ENCODE assay signal across 8 cellular contexts in the genomic region with DNA sequence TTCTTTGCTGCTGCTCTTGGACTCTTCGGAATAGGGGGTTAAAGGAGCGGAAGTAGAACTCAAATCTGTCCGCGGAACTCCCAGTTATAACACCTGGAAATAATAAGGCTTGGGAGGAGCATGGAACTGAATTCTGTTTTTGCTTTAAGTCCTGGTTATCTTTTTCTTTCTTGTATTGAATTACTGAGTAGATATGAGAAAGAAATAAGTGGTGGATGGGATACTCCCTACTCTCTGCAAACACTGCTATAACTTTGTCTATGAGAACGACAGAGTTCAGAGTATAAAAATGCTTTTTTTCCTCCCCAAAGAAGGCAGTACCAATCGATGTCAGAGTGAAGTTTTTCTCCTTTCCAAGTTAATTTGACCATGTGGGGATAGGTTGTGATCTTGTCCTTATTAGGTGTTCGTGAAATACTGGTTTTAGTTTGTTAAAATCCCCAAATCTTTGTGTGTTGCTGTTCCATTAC. TPM values are rescaled to one million over a fixed set of nuclear protein-coding genes. Genes with fewer than 3 reads are reported as not detected.
DNase-seq lines count a peak whose midpoint lies in the region; ATAC-seq and TF ChIP-seq lines count a peak whose summit lies in the region.

No MANE protein-coding gene starts in this region.

- H3K27me3 Mint-ChIP-seq in activated T-helper 2 cell treated with anti-CD3 and anti-CD28 coated beads, Interferon-gamma antibody, Interleukin-2, Interleukin-4, amounts not matched to agents 10 μg/mL and 5 μg/mL and 100 μg/mL, durations not matched to agents 14 hours and 24 hours and 36 hours (ENCODE audit: low read depth) = no peaks in the 10 kb centered on the region
- peaks cover 2% of the 10 kb centered on the region for H3K27me3 Mint-ChIP-seq in glutamatergic neuron (ENCODE audit: unreplicated experiment)

- peak overlapping the region; percentile 97 for H3K27ac Mint-ChIP-seq in activated T-helper 2 cell treated with anti-CD3 and anti-CD28 coated beads, Interferon-gamma antibody, Interleukin-2, Interleukin-4, amounts not matched to agents 10 μg/mL and 5 μg/mL and 100 μg/mL, durations not matched to agents 14 hours and 24 hours and 36 hours
- H3K27ac Mint-ChIP-seq in glutamatergic neuron (ENCODE audit: unreplicated experiment) = peak overlapping the region; percentile 75

- peak overlapping the region; percentile 55 to 90 (median 88) for H3K4me3 ChIP-seq in sigmoid colon

- H3K4me1 Mint-ChIP-seq in activated T-helper 2 cell treated with anti-CD3 and anti-CD28 coated beads, Interferon-gamma antibody, Interleukin-2, Interleukin-4, amounts not matched to agents 10 μg/mL and 5 μg/mL and 100 μg/mL, durations not matched to agents 14 hours and 24 hours and 36 hours (ENCODE audit: low read depth) = peaks cover 54% of the 10 kb centered on the region
- H3K4me1 Mint-ChIP-seq in glutamatergic neuron (ENCODE audit: low read depth, unreplicated experiment) = peaks cover 5% of the 10 kb centered on the region

- DNase-seq in ELR (ENCODE audit: low read depth) (peak; percentile 53), LoVo (ENCODE audit: low spot score) (peak; percentile 18), glutamatergic neuron (no peak), sigmoid colon (no peak), GDM1 (lab: John Stamatoyannopoulos, UW) (no peak)
- no peak for DNase-seq in activated T-helper 2 cell treated with anti-CD3 and anti-CD28 coated beads, Interferon-gamma antibody, Interleukin-2, Interleukin-4, amounts not matched to agents 10 μg/mL and 5 μg/mL and 100 μg/mL, durations not matched to agents 14 hours and 24 hours and 36 hours (ENCODE audit: low spot score)

- H3K4me3 Mint-ChIP-seq in activated T-helper 2 cell treated with anti-CD3 and anti-CD28 coated beads, Interferon-gamma antibody, Interleukin-2, Interleukin-4, amounts not matched to agents 10 μg/mL and 5 μg/mL and 100 μg/mL, durations not matched to agents 14 hours and 24 hours and 36 hours (ENCODE audit: low read depth) = peak overlapping the region; percentile 100
- H3K4me3 Mint-ChIP-seq in glutamatergic neuron (ENCODE audit: unreplicated experiment) = peak overlapping the region; percentile 88

- peaks cover 10% of the 10 kb centered on the region for H3K9me3 Mint-ChIP-seq in activated T-helper 2 cell treated with anti-CD3 and anti-CD28 coated beads, Interferon-gamma antibody, Interleukin-2, Interleukin-4, amounts not matched to agents 10 μg/mL and 5 μg/mL and 100 μg/mL, durations not matched to agents 14 hours and 24 hours and 36 hours
- peaks cover 2% of the 10 kb centered on the region for H3K9me3 Mint-ChIP-seq in glutamatergic neuron (ENCODE audit: unreplicated experiment)

- peaks cover 0 to 62% (median 42%) of the 10 kb centered on the region in 4 donors for H3K4me1 ChIP-seq in sigmoid colon

- peak overlapping the region; percentile 92 to 98 (median 98) for H3K27ac ChIP-seq in sigmoid colon

- TF ChIP-seq CTCF in glutamatergic neuron (IDR thresholded peaks at IDR 0.05; ENCODE audit: partially characterized antibody, unreplicated experiment) = no peak
- TF ChIP-seq CTCF in sigmoid colon (IDR thresholded peaks at IDR 0.05) = no peak

- H3K9me3 ChIP-seq in sigmoid colon = no peaks in the 10 kb centered on the region

- 1 to 2% methylated on average over 7 of the region's 7 CpGs for WGBS in sigmoid colon, 2 donors

- no peaks in the 10 kb centered on the region for H3K27me3 ChIP-seq in sigmoid colon

- TF ChIP-seq EP300 in sigmoid colon (IDR thresholded peaks at IDR 0.05) = no peak

- H3K36me3 Mint-ChIP-seq in activated T-helper 2 cell treated with anti-CD3 and anti-CD28 coated beads, Interferon-gamma antibody, Interleukin-2, Interleukin-4, amounts not matched to agents 10 μg/mL and 5 μg/mL and 100 μg/mL, durations not matched to agents 14 hours and 24 hours and 36 hours (ENCODE audit: low read depth) = peaks cover 29% of the 10 kb centered on the region
- H3K36me3 Mint-ChIP-seq in glutamatergic neuron (ENCODE audit: unreplicated experiment) = peaks cover under 1% of the 10 kb centered on the region

- ATAC-seq in GM19351 (IDR thresholded peaks at IDR 0.05; ENCODE audit: unreplicated experiment) = no peak
- no peak for ATAC-seq in GM18505 (IDR thresholded peaks at IDR 0.05; ENCODE audit: unreplicated experiment)

- H3K36me3 ChIP-seq in sigmoid colon = no peaks in the 10 kb centered on the region

- intact Hi-C loops in activated T-helper 2 cell treated with anti-CD3 and anti-CD28 coated beads, Interferon-gamma antibody, Interleukin-2, Interleukin-4, amounts not matched to agents 10 μg/mL and 5 μg/mL and 100 μg/mL, durations not matched to agents 14 hours and 24 hours and 36 hours (cut with micrococcal nuclease) = loop anchor here (5.0 kb wide), 1 partner anchor 202 kb away; the partner anchor contains the start of gene ERMP1
- intact Hi-C loops in sigmoid colon (cut with DNase I) = loop anchor here (10.0 kb wide), 1 partner anchor 85 kb away; no protein-coding TSS in a partner anchor

- TF ChIP-seq POLR2A in sigmoid colon (IDR thresholded peaks at IDR 0.05) (no peak), GM18505 (IDR thresholded peaks at IDR 0.05; ENCODE audit: borderline replicate concordance, extremely low read depth, insufficient read depth, insufficient read length) (no peak)

RNA-seq across cellular contexts. Expression of gene RIC1, which starts 1.2 kb away (rescaled TPM):
- 21.5 and 22.1 TPM in 2 replicates for total RNA-seq in activated T-helper 2 cell treated with anti-CD3 and anti-CD28 coated beads, Interferon-gamma antibody, Interleukin-2, Interleukin-4, amounts not matched to agents 10 μg/mL and 5 μg/mL and 100 μg/mL, durations not matched to agents 14 hours and 24 hours and 36 hours
- total RNA-seq in glutamatergic neuron (ENCODE audit: unreplicated experiment) (9.7 TPM), sigmoid colon (10 to 100 TPM; 29.1 to 44.3 (median 32.3) TPM)
- polyA plus RNA-seq in sigmoid colon = 1 to 10 TPM; 3.0 to 6.3 (median 4.2) TPM

Comparison
In these comparisons a context has a peak if more than half of its experiments do, and no peak if none do; other contexts are left out.
1. DNase-seq: peak in ELR (single experiment) and LoVo (single experiment); none in activated T-helper 2 cell treated with anti-CD3 and anti-CD28 coated beads, Interferon-gamma antibody, Interleukin-2, Interleukin-4, amounts not matched to agents 10 μg/mL and 5 μg/mL and 100 μg/mL, durations not matched to agents 14 hours and 24 hours and 36 hours (single experiment), glutamatergic neuron (single experiment), sigmoid colon (single experiment) and GDM1 (single experiment).